9 cellular contexts compared by ENCODE assay signal in genomic region chr6:35718911-35719381, GRCh38. TPM values are rescaled to one million over a fixed set of nuclear protein-coding genes. Genes with fewer than 3 reads are reported as not detected.
A peak's percentile ranks its signal among the peaks of the same experiment; 100 is the strongest.
DNase-seq lines count a peak whose midpoint lies in the region; TF ChIP-seq lines count a peak whose summit lies in the region.
"Had no signal": no experiment of that assay in that cellular context is flagged by ENCODE, and none has a peak within 500 bp of the region (broad histone marks: within the 10 kb centered on the region; RNA-seq: fewer than 3 reads in every experiment).

No MANE protein-coding gene starts in this region.

- peak; percentile 73 for DNase-seq in activated CD8-positive, alpha-beta memory T cell treated with anti-CD3 and anti-CD28 coated beads for 24 hours
- DNase-seq in activated CD8-positive, alpha-beta memory T cell treated with anti-CD3 and anti-CD28 coated beads, Interleukin-2, amount 50 U/mL, for 4 hours = no peak
- DNase-seq in mesenteric fat pad (ENCODE audit: low spot score) (peak; percentile 37), type B pancreatic cell (ENCODE audit: extremely low spot score, unreplicated experiment) (no peak), amygdala (lab: John Stamatoyannopoulos, UW) (no peak), pons (ENCODE audit: low spot score) (no peak), HAP-1 (ENCODE audit: low spot score in 2 of 2) (no peak)

- H3K36me3 ChIP-seq in HAP-1 (replicated peaks) = no peaks in the 10 kb centered on the region

- H3K27me3 ChIP-seq in HAP-1 (ENCODE audit: low read depth) = no peaks in the 10 kb centered on the region

- peaks cover 73% of the 10 kb centered on the region for H3K4me1 Mint-ChIP-seq in activated naive CD4-positive, alpha-beta T cell treated with anti-CD3 and anti-CD28 coated beads, Interleukin-2, amount 50 U/mL, for 24 hours
- H3K4me1 Mint-ChIP-seq in type B pancreatic cell (ENCODE audit: unreplicated experiment) = peaks cover 51% of the 10 kb centered on the region

- H3K4me1 ChIP-seq in HAP-1 = no peaks in the 10 kb centered on the region

- H3K27ac Mint-ChIP-seq in activated naive CD4-positive, alpha-beta T cell treated with anti-CD3 and anti-CD28 coated beads, Interleukin-2, amount 50 U/mL, for 24 hours = peak overlapping the region; percentile 87
- H3K27ac Mint-ChIP-seq in type B pancreatic cell = peak overlapping the region; percentile 8

- H3K9me3 Mint-ChIP-seq in activated naive CD4-positive, alpha-beta T cell treated with anti-CD3 and anti-CD28 coated beads, Interleukin-2, amount 50 U/mL, for 24 hours = no peaks in the 10 kb centered on the region
- H3K9me3 Mint-ChIP-seq in type B pancreatic cell = no peaks in the 10 kb centered on the region

- no peaks in the 10 kb centered on the region for H3K27me3 Mint-ChIP-seq in activated naive CD4-positive, alpha-beta T cell treated with anti-CD3 and anti-CD28 coated beads, Interleukin-2, amount 50 U/mL, for 24 hours
- H3K27me3 Mint-ChIP-seq in type B pancreatic cell = no peaks in the 10 kb centered on the region

- H3K4me3 Mint-ChIP-seq in activated naive CD4-positive, alpha-beta T cell treated with anti-CD3 and anti-CD28 coated beads, Interleukin-2, amount 50 U/mL, for 24 hours = peak overlapping the region; percentile 66
- H3K4me3 Mint-ChIP-seq in type B pancreatic cell = peak overlapping the region; percentile 24

- TF ChIP-seq CTCF in type B pancreatic cell (conservative IDR thresholded peaks at IDR 0.05) = no peak

- H3K9me3 ChIP-seq in HAP-1 = no peaks in the 10 kb centered on the region

- no peaks in the 10 kb centered on the region for H3K36me3 Mint-ChIP-seq in activated naive CD4-positive, alpha-beta T cell treated with anti-CD3 and anti-CD28 coated beads, Interleukin-2, amount 50 U/mL, for 24 hours
- H3K36me3 Mint-ChIP-seq in type B pancreatic cell = no peaks in the 10 kb centered on the region

- in situ Hi-C loops in HAP-1 (cut with MboI; ENCODE audit: low sequenced_read_pairs) = no loop called here

- H3K4me3 ChIP-seq in HAP-1 = no peak overlapping the region

RNA-seq across cellular contexts. Expression of gene ARMC12, which starts 17.9 kb away (rescaled TPM):
- 0.58 TPM for total RNA-seq in mesenteric fat pad
- 0.26 and 1.8 TPM in 2 replicates for total RNA-seq in type B pancreatic cell (ENCODE audit: low replicate concordance)
- total RNA-seq: RPMI7951 had no signal

RNA-seq across cellular contexts. Expression of gene FKBP5, which starts 30.2 kb away (rescaled TPM):
- total RNA-seq in mesenteric fat pad (212 TPM), type B pancreatic cell (ENCODE audit: low replicate concordance) (2.0 and 12.5 TPM in 2 replicates)

RNA-seq across cellular contexts. Expression of gene CLPSL2, which starts 57.5 kb away (rescaled TPM):
- not detected for total RNA-seq in mesenteric fat pad
- not detected in 2 replicates for total RNA-seq in type B pancreatic cell (ENCODE audit: low replicate concordance)
- total RNA-seq: RPMI7951 had no signal

Comparison
In these comparisons a context has a peak if more than half of its experiments do, and no peak if none do; other contexts are left out.
1. DNase-seq: peak in activated CD8-positive, alpha-beta memory T cell treated with anti-CD3 and anti-CD28 coated beads for 24 hours (single experiment) and mesenteric fat pad (single experiment); none in activated CD8-positive, alpha-beta memory T cell treated with anti-CD3 and anti-CD28 coated beads, Interleukin-2, amount 50 U/mL, for 4 hours (single experiment), type B pancreatic cell (single experiment), amygdala (0 of 56), pons (single experiment) and HAP-1 (0 of 2).
2. RNA of gene FKBP5, which starts 30.2 kb away (total RNA-seq): 212 TPM in mesenteric fat pad (single experiment); 2.0 to 12.5 TPM in type B pancreatic cell; every median in the first group is over 10 times any median in the second.